In genomic region chr10:13099144-13099665, GRCh38 we compare ENCODE assay signal across 8 cellular contexts. TPM values are rescaled to one million over a fixed set of nuclear protein-coding genes. Genes with fewer than 3 reads are reported as not detected.
A peak's percentile ranks its signal among the peaks of the same experiment; 100 is the strongest.
DNase-seq lines count a peak whose midpoint lies in the region; ATAC-seq and TF ChIP-seq lines count a peak whose summit lies in the region.

No MANE protein-coding gene starts in this region.

- CTCF ChIA-PET in CD8-positive, alpha-beta memory T cell (lab: Charles Lee), result interaction anchor here (0.9 to 2.4 kb wide), 9 partner anchors 10 to 341 kb away, joined by 3 to 27 read pairs (median 4); partner anchors contain the start of gene MCM10

- intact Hi-C loops in tibial artery (cut with DNase I; ENCODE audit: low total_unique reads), result no loop called here

- H3K27ac ChIP-seq in CD8-positive, alpha-beta memory T cell (ENCODE audit: low read depth, low read length), result peak overlapping the region; percentile 89
- H3K27ac ChIP-seq in tibial artery, result peak overlapping the region; percentile 99

- no peaks in the 10 kb centered on the region for H3K9me3 ChIP-seq in CD8-positive, alpha-beta memory T cell (ENCODE audit: low read length)
- no peaks in the 10 kb centered on the region for H3K9me3 ChIP-seq in tibial artery

- no peaks in the 10 kb centered on the region for H3K36me3 ChIP-seq in CD8-positive, alpha-beta memory T cell (ENCODE audit: insufficient read depth, low read length)
- no peaks in the 10 kb centered on the region for H3K36me3 ChIP-seq in tibial artery

- H3K27me3 ChIP-seq in CD8-positive, alpha-beta memory T cell (ENCODE audit: insufficient read depth, low read length, poor library complexity, severe bottlenecking), result no peaks in the 10 kb centered on the region
- no peaks in the 10 kb centered on the region for H3K27me3 ChIP-seq in tibial artery

- H3K4me3 ChIP-seq in CD8-positive, alpha-beta memory T cell (ENCODE audit: low read length), result peak overlapping the region; percentile 44
- peak overlapping the region; percentile 84 for H3K4me3 ChIP-seq in fibroblast of mammary gland (ENCODE audit: control insufficient read depth, low read depth, low read length)
- peak overlapping the region; percentile 85 to 97 for H3K4me3 ChIP-seq in tibial artery

- TF ChIP-seq CTCF in fibroblast of mammary gland (conservative IDR thresholded peaks at IDR 0.05; ENCODE audit: control insufficient read depth, insufficient read depth, low read depth, low read length) (peak; percentile 66), tibial artery (IDR thresholded peaks at IDR 0.05) (no peak)

- peaks cover 37 to 51% (median 47%) of the 10 kb centered on the region in 3 donors for H3K4me1 Mint-ChIP-seq in CD8-positive, alpha-beta memory T cell
- peaks cover 13 to 22% (median 16%) of the 10 kb centered on the region in 3 donors for H3K4me1 Mint-ChIP-seq in naive B cell

- H3K9me3 Mint-ChIP-seq in CD8-positive, alpha-beta memory T cell, result no peaks in the 10 kb centered on the region
- no peaks in the 10 kb centered on the region for H3K9me3 Mint-ChIP-seq in naive B cell

- H3K4me1 ChIP-seq in CD8-positive, alpha-beta memory T cell (ENCODE audit: insufficient read depth, low read length), result peaks cover 30% of the 10 kb centered on the region
- H3K4me1 ChIP-seq in tibial artery, result peaks cover 0 to 33% (median 20%) of the 10 kb centered on the region in 4 donors

- peak overlapping the region; percentile 86 to 97 (median 93) for H3K4me3 Mint-ChIP-seq in CD8-positive, alpha-beta memory T cell
- peak overlapping the region; percentile 81 to 96 (median 95) for H3K4me3 Mint-ChIP-seq in naive B cell

- peak; percentile 30 for ATAC-seq in GM19372 (IDR thresholded peaks at IDR 0.05; ENCODE audit: low read depth, unreplicated experiment)
- peak; percentile 28 for ATAC-seq in HG03442 (IDR thresholded peaks at IDR 0.05; ENCODE audit: unreplicated experiment)
- ATAC-seq in naive B cell (ENCODE audit: low read depth in 2 of 2), result peak; percentile 41 to 47

- DNase-seq in CD8-positive, alpha-beta memory T cell, result peak in 4 of 5 donors; percentile 20 to 64 (median 50)
- DNase-seq in NCI-H82 treated with DMSO at 0.1 percent for 48 hours (lab: John Stamatoyannopoulos, UW; ENCODE audit: unreplicated experiment) (peak; percentile 53), activated T-helper 1 cell treated with Interleukin-2 at 50 U/mL for 16 hours (ENCODE audit: low read depth) (peak; percentile 22), fibroblast of mammary gland (ENCODE audit: low read depth) (peak; percentile 79), naive B cell (peak; percentile 26), tibial artery (no peak)

- H3K27ac Mint-ChIP-seq in CD8-positive, alpha-beta memory T cell, result peak overlapping the region; percentile 92 to 99 (median 97)
- H3K27ac Mint-ChIP-seq in naive B cell, result peak overlapping the region; percentile 43 to 97 (median 84)

- no peaks in the 10 kb centered on the region for H3K27me3 Mint-ChIP-seq in CD8-positive, alpha-beta memory T cell
- H3K27me3 Mint-ChIP-seq in naive B cell, result peaks cover 0 to 10% (median 0%) of the 10 kb centered on the region in 3 donors

- H3K36me3 Mint-ChIP-seq in CD8-positive, alpha-beta memory T cell, result peaks cover 0 to 25% (median 5%) of the 10 kb centered on the region in 3 donors
- H3K36me3 Mint-ChIP-seq in naive B cell, result no peaks in the 10 kb centered on the region

- POLR2A ChIA-PET in CD8-positive, alpha-beta memory T cell (lab: Charles Lee), result interaction anchor here (0.5 to 1.4 kb wide), 6 partner anchors 8 to 203 kb away, joined by 3 to 12 read pairs (median 5); partner anchors contain the start of gene PHYH

RNA-seq across cellular contexts. Expression of gene OPTN, which starts 0.8 kb away (rescaled TPM):
- total RNA-seq in CD8-positive, alpha-beta memory T cell, result 10 to 100 TPM; 53.4 to 55.3 TPM
- 96.9 TPM for polyA plus RNA-seq in CD8-positive, alpha-beta memory T cell
- polyA plus RNA-seq in naive B cell (ENCODE audit: low read depth in 6 of 6), result 10 to 100 TPM in 2 of 6 donors, 1 to 10 TPM in 3, under 1 TPM in 1; 0.18 to 18.1 (median 8.2) TPM

Comparison
In these comparisons a context has a peak if more than half of its experiments do, and no peak if none do; other contexts are left out.
1. DNase-seq: peak in CD8-positive, alpha-beta memory T cell (4 of 5), NCI-H82 treated with DMSO at 0.1 percent for 48 hours (single experiment), activated T-helper 1 cell treated with Interleukin-2 at 50 U/mL for 16 hours (single experiment), fibroblast of mammary gland (single experiment) and naive B cell (single experiment); none in tibial artery (0 of 2).
2. Peak in every context shown above with its lines, with median percentiles within 50 percentile points of each other: H3K4me3 ChIP-seq and ATAC-seq.